Comparison of ENCODE assay signal across 10 cellular contexts in the genomic region with DNA sequence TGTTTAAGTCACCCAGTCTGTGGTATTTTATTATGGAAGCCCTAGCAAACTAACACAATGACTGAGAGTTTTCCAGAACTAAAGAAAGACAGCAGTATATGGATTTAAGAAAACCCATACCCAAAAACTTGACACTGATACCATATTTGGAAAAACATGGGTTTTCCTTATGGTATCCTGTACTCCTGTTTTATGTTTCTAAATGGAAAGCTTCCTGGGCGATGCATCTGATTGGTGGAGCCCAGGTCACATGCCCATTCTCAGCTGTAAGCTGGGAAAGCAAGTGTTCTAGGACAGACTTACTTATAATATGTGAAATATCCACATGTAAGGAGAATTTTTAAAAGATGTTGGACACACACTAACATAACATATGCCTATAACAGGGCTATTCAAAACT. TPM values are rescaled to one million over a fixed set of nuclear protein-coding genes. Genes with fewer than 3 reads are reported as not detected.
DNase-seq lines count a peak whose midpoint lies in the region; ATAC-seq and TF ChIP-seq lines count a peak whose summit lies in the region.
"Had no signal": no experiment of that assay in that cellular context is flagged by ENCODE, and none has a peak within 500 bp of the region (broad histone marks: within the 10 kb centered on the region; RNA-seq: fewer than 3 reads in every experiment).

No MANE protein-coding gene starts in this region.

- no peaks in the 10 kb centered on the region for H3K27me3 ChIP-seq in GM23338 (ENCODE audit: insufficient read depth)
- H3K27me3 ChIP-seq in RWPE2 (ENCODE audit: insufficient read depth, poor library complexity, severe bottlenecking) = no peaks in the 10 kb centered on the region

- H3K27ac Mint-ChIP-seq in GM23338 = no peak overlapping the region
- no peak overlapping the region for H3K27ac Mint-ChIP-seq in stimulated activated naive CD8-positive, alpha-beta T cell treated with anti-CD3 and anti-CD28 coated beads, Interleukin-15, amount 100 ng/mL, for 72 hours

- H3K4me3 ChIP-seq in GM23338 (peak overlapping the region; percentile 92), RWPE2 (ENCODE audit: severe bottlenecking) (peak overlapping the region; percentile 80)

- H3K4me3 Mint-ChIP-seq in GM23338 = no peak overlapping the region
- no peak overlapping the region for H3K4me3 Mint-ChIP-seq in stimulated activated naive CD8-positive, alpha-beta T cell treated with anti-CD3 and anti-CD28 coated beads, Interleukin-15, amount 100 ng/mL, for 72 hours

- H3K27me3 Mint-ChIP-seq in GM23338 (ENCODE audit: insufficient read depth, low read depth, poor library complexity) = peaks cover 13% of the 10 kb centered on the region
- no peaks in the 10 kb centered on the region for H3K27me3 Mint-ChIP-seq in stimulated activated naive CD8-positive, alpha-beta T cell treated with anti-CD3 and anti-CD28 coated beads, Interleukin-15, amount 100 ng/mL, for 72 hours

- H3K36me3 ChIP-seq in GM23338 (ENCODE audit: insufficient read depth) (no peaks in the 10 kb centered on the region), RWPE2 (ENCODE audit: low read depth) (no peaks in the 10 kb centered on the region)

- H2AFZ ChIP-seq in GM23338 = no peak overlapping the region

- H3K4me2 ChIP-seq in GM23338 = peak overlapping the region; percentile 80

- H3K9me2 ChIP-seq in GM23338 (ENCODE audit: insufficient read depth) = no peaks in the 10 kb centered on the region

- TF ChIP-seq CTCF in GM23338 (conservative IDR thresholded peaks at IDR 0.05; ENCODE audit: low read depth in 2 of 2) = no peak
- TF ChIP-seq CTCF in RWPE2 (IDR thresholded peaks at IDR 0.05; ENCODE audit: poor library complexity, severe bottlenecking) = no peak

- H3F3A ChIP-seq in GM23338 (replicated peaks; ENCODE audit: low read depth) = peaks cover 3% of the 10 kb centered on the region; the same call in 1 of the 2 replicates

- no peaks in the 10 kb centered on the region for H3K9me3 ChIP-seq in RWPE2 (ENCODE audit: severe bottlenecking)

- no peaks in the 10 kb centered on the region for H4K20me1 ChIP-seq in GM23338 (replicated peaks; ENCODE audit: insufficient read depth)

- H3K9me3 Mint-ChIP-seq in GM23338 = no peaks in the 10 kb centered on the region
- H3K9me3 Mint-ChIP-seq in stimulated activated naive CD8-positive, alpha-beta T cell treated with anti-CD3 and anti-CD28 coated beads, Interleukin-15, amount 100 ng/mL, for 72 hours = no peaks in the 10 kb centered on the region

- no peak overlapping the region for H3K27ac ChIP-seq in GM23338 (ENCODE audit: low read depth)
- H3K27ac ChIP-seq in RWPE2 (ENCODE audit: poor library complexity, severe bottlenecking) = no peak overlapping the region

- peaks cover 15% of the 10 kb centered on the region for H3K4me1 Mint-ChIP-seq in GM23338
- H3K4me1 Mint-ChIP-seq in stimulated activated naive CD8-positive, alpha-beta T cell treated with anti-CD3 and anti-CD28 coated beads, Interleukin-15, amount 100 ng/mL, for 72 hours = peaks cover 15% of the 10 kb centered on the region

- no peaks in the 10 kb centered on the region for H3K79me2 ChIP-seq in GM23338 (replicated peaks; ENCODE audit: insufficient read depth)

- DNase-seq in AG08396 (ENCODE audit: low spot score) (peak; percentile 32), GM23338 (ENCODE audit: low spot score) (peak; percentile 50), RWPE2 (ENCODE audit: low spot score) (no peak), hepatic stellate cell (ENCODE audit: low spot score) (peak; percentile 37), NK-92 (lab: John Stamatoyannopoulos, UW; ENCODE audit: unreplicated experiment) (no peak), T-helper 1 cell (no peak)
- no peak for DNase-seq in stimulated activated naive CD8-positive, alpha-beta T cell treated with anti-CD3 and anti-CD28 coated beads, Interleukin-15, amount 100 ng/mL, for 72 hours
- DNase-seq: activated gamma-delta T cell treated with Interleukin-2 at 50 U/mL for 16 hours had no signal

- no peaks in the 10 kb centered on the region for H3K36me3 Mint-ChIP-seq in GM23338 (ENCODE audit: low read depth)

- ATAC-seq in GM23338 (no peak), RWPE2 (ENCODE audit: low read depth) (no peak), GM21526 (IDR thresholded peaks at IDR 0.05; ENCODE audit: low FRiP score, unreplicated experiment) (no peak)
- ATAC-seq in stimulated activated naive CD8-positive, alpha-beta T cell treated with anti-CD3 and anti-CD28 coated beads, Interleukin-15, amount 100 ng/mL, for 72 hours = no peak

- peaks cover 12% of the 10 kb centered on the region for H3K4me1 ChIP-seq in GM23338 (ENCODE audit: insufficient read depth)
- H3K4me1 ChIP-seq in RWPE2 (ENCODE audit: insufficient read depth, poor library complexity, severe bottlenecking) = peaks cover 3% of the 10 kb centered on the region

TF ChIP-seq in GM23338, 12 proteins besides CTCF, POLR2A, EP300 and RAD21 (continues in another document):
- TF ChIP-seq POLR2AphosphoS5 (IDR thresholded peaks at IDR 0.05; ENCODE audit: low read depth) = no peak
- TF ChIP-seq, protein P1, sequence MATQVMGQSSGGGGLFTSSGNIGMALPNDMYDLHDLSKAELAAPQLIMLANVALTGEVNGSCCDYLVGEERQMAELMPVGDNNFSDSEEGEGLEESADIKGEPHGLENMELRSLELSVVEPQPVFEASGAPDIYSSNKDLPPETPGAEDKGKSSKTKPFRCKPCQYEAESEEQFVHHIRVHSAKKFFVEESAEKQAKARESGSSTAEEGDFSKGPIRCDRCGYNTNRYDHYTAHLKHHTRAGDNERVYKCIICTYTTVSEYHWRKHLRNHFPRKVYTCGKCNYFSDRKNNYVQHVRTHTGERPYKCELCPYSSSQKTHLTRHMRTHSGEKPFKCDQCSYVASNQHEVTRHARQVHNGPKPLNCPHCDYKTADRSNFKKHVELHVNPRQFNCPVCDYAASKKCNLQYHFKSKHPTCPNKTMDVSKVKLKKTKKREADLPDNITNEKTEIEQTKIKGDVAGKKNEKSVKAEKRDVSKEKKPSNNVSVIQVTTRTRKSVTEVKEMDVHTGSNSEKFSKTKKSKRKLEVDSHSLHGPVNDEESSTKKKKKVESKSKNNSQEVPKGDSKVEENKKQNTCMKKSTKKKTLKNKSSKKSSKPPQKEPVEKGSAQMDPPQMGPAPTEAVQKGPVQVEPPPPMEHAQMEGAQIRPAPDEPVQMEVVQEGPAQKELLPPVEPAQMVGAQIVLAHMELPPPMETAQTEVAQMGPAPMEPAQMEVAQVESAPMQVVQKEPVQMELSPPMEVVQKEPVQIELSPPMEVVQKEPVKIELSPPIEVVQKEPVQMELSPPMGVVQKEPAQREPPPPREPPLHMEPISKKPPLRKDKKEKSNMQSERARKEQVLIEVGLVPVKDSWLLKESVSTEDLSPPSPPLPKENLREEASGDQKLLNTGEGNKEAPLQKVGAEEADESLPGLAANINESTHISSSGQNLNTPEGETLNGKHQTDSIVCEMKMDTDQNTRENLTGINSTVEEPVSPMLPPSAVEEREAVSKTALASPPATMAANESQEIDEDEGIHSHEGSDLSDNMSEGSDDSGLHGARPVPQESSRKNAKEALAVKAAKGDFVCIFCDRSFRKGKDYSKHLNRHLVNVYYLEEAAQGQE (IDR thresholded peaks at IDR 0.05; ENCODE audit: unreplicated experiment) = no peak
- TF ChIP-seq EZH2 (IDR thresholded peaks at IDR 0.05; ENCODE audit: low read depth, unreplicated experiment) = no peak
- TF ChIP-seq CREB1 (CRISPR knock-in tag; IDR thresholded peaks at IDR 0.05; ENCODE audit: low read depth) = no peak
- no peak for TF ChIP-seq STAT1 (IDR thresholded peaks at IDR 0.05; ENCODE audit: unreplicated experiment)

RNA-seq across cellular contexts. Expression of a gene that starts 4.5 kb away (rescaled TPM):
- 1.6 and 2.0 TPM in 2 replicates for total RNA-seq in GM23338 (2014; rRNA removed; shearing (Covaris generic))
- polyA plus RNA-seq in GM23338 (2016; fragmentation: Nextera tagmentation; extraction: Ambion mirVana) = 0.29 and 0.45 TPM in 2 replicates

RNA-seq across cellular contexts. Expression of a gene that starts 8.7 kb away (rescaled TPM):
- total RNA-seq in GM23338 (2014; rRNA removed; shearing (Covaris generic)) = 2.3 and 5.1 TPM in 2 replicates
- polyA plus RNA-seq in GM23338 (2016; fragmentation: Nextera tagmentation; extraction: Ambion mirVana) = 3.7 and 5.0 TPM in 2 replicates

RNA-seq across cellular contexts. Expression of a gene that starts 38.4 kb away (rescaled TPM):
- total RNA-seq in GM23338 (2014; rRNA removed; shearing (Covaris generic)) = not detected in 2 replicates
- polyA plus RNA-seq in GM23338 (2016; fragmentation: Nextera tagmentation; extraction: Ambion mirVana) = not detected in 2 replicates
- total RNA-seq: subcutaneous adipose tissue had no signal

Comparison
In these comparisons a context has a peak if more than half of its experiments do, and no peak if none do; other contexts are left out.
1. DNase-seq: peak in AG08396 (single experiment), GM23338 (single experiment) and hepatic stellate cell (single experiment); none in RWPE2 (single experiment), NK-92 (single experiment), T-helper 1 cell (0 of 5) and stimulated activated naive CD8-positive, alpha-beta T cell treated with anti-CD3 and anti-CD28 coated beads, Interleukin-15, amount 100 ng/mL, for 72 hours (0 of 2).